Comparison of ENCODE assay signal across 26 cellular contexts in genomic region chr7:50486512-50486911, GRCh38.
"Had no signal": no experiment of that assay in that cellular context is flagged by ENCODE, and none has a peak within 500 bp of the region (broad histone marks: within the 10 kb centered on the region; RNA-seq: fewer than 3 reads in every experiment).

No MANE protein-coding gene starts in this region.

- H3K4me3 ChIP-seq: left lung, lower lobe of right lung, right atrium auricular region, right lobe of liver, smooth muscle cell, stomach, testis, thyroid gland, transverse colon, upper lobe of left lung, vagina had no signal

- H3K4me1 ChIP-seq: left lung, lower lobe of right lung, right atrium auricular region, right lobe of liver, stomach, testis, thyroid gland, transverse colon, upper lobe of left lung, vagina had no signal

- H3K27me3 ChIP-seq: left lung, neutrophil, right atrium auricular region, right lobe of liver, stomach, testis, thyroid gland, transverse colon, upper lobe of left lung, vagina had no signal

- H3K4me2 ChIP-seq: smooth muscle cell had no signal

- H3K27ac ChIP-seq: left lung, lower lobe of right lung, neutrophil, right atrium auricular region, right lobe of liver, stomach, testis, thyroid gland, transverse colon, upper lobe of left lung, vagina had no signal

- H3K36me3 ChIP-seq: left lung, lower lobe of right lung, neutrophil, right atrium auricular region, right lobe of liver, stomach, thyroid gland, transverse colon, upper lobe of left lung, vagina had no signal

- ATAC-seq: left colon; left lung; lower lobe of right lung; naive thymus-derived CD8-positive, alpha-beta T cell; right lobe of liver; stimulated activated naive B cell treated with anti-CD40 and anti-IgM and Interleukin-4, amounts not matched to agents 10 μg/mL and 1 μg/mL and 100 μg/mL, for 72 hours; stimulated activated naive CD8-positive, alpha-beta T cell treated with anti-CD3 and anti-CD28 coated beads, Interleukin-15, Interleukin-2, amounts not matched to agents 100 U/mL and 50 U/mL, for 24 hours had no signal

- H3K9me3 ChIP-seq: left lung, lower lobe of right lung, neutrophil, right atrium auricular region, right lobe of liver, stomach, testis, thyroid gland, transverse colon, upper lobe of left lung, vagina had no signal

- DNase-seq: hypothalamus; immature natural killer cell; kidney; left colon; left lung; lower lobe of right lung; mammary epithelial cell; mesenchymal stem cell; naive thymus-derived CD8-positive, alpha-beta T cell; occipital lobe; right lobe of liver; stimulated activated CD4-positive, alpha-beta T cell treated with anti-CD3 and anti-CD28 coated beads, Interleukin-1b, Interleukin-23, amount 100 ng/mL, for 48 hours; stimulated activated CD4-positive, alpha-beta T cell treated with anti-CD3 and anti-CD28 coated beads, Interleukin-2, amount 100 ng/mL, for 48 hours; stimulated activated CD4-positive, alpha-beta T cell treated with anti-CD3 and anti-CD28 coated beads, Interleukin-4, amount 100 ng/mL, for 4 hours; stimulated activated CD8-positive, alpha-beta memory T cell treated with anti-CD3 and anti-CD28 coated beads, Interleukin-4, amount 100 ng/mL, for 48 hours; stimulated activated naive B cell treated with anti-CD40 and anti-IgM and Interleukin-4, amounts not matched to agents 10 μg/mL and 1 μg/mL and 100 μg/mL, for 72 hours; stimulated activated naive CD8-positive, alpha-beta T cell treated with anti-CD3 and anti-CD28 coated beads, Interleukin-15, Interleukin-2, amounts not matched to agents 100 U/mL and 50 U/mL, for 24 hours; stomach; testis; thyroid gland; transverse colon; upper lobe of left lung had no signal
